11 cellular contexts compared by ENCODE assay signal in genomic region chr1:92834617-92835016, GRCh38. TPM values are rescaled to one million over a fixed set of nuclear protein-coding genes. Genes with fewer than 3 reads are reported as not detected.
DNase-seq lines count a peak whose midpoint lies in the region; ATAC-seq and TF ChIP-seq lines count a peak whose summit lies in the region.
"Had no signal": no experiment of that assay in that cellular context is flagged by ENCODE, and none has a peak within 500 bp of the region (broad histone marks: within the 10 kb centered on the region; RNA-seq: fewer than 3 reads in every experiment).

No MANE protein-coding gene starts in this region.

- H3K36me3 Mint-ChIP-seq in Calu3 (ENCODE audit: insufficient read depth, unreplicated experiment): peaks cover 86% of the 10 kb centered on the region
- H3K36me3 Mint-ChIP-seq in central memory CD8-positive, alpha-beta T cell (ENCODE audit: insufficient read depth): peaks cover 79% of the 10 kb centered on the region
- H3K36me3 Mint-ChIP-seq in natural killer cell: peaks cover 14% of the 10 kb centered on the region

- H3K79me2 ChIP-seq in Karpas-422 (ENCODE audit: low read length): peaks cover 76% of the 10 kb centered on the region

- H3K4me1 Mint-ChIP-seq in Calu3 (ENCODE audit: low read depth, unreplicated experiment) (peaks cover 52% of the 10 kb centered on the region), natural killer cell (peaks cover 72 to 74% of the 10 kb centered on the region in 2 donors)
- H3K4me1 Mint-ChIP-seq in central memory CD8-positive, alpha-beta T cell: peaks cover 75% of the 10 kb centered on the region

- CTCF ChIA-PET in Calu3 (lab: Charles Lee): no interaction called here
- CTCF ChIA-PET in GM10248 (lab: Yijun Ruan, JAX): interaction anchor here (1.4 to 2.6 kb wide), 2 partner anchors 15 to 16 kb away, joined by 4 to 6 read pairs; no protein-coding TSS in a partner anchor

- H2AFZ ChIP-seq in Karpas-422 (ENCODE audit: low read length): no peak overlapping the region

- no peaks in the 10 kb centered on the region for H3K9me3 ChIP-seq in Karpas-422 (ENCODE audit: low read length)

- H3K36me3 ChIP-seq in Karpas-422 (ENCODE audit: insufficient read depth, low read length): peaks cover 70% of the 10 kb centered on the region

- POLR2A ChIA-PET in GM10248 (lab: Yijun Ruan, JAX): interaction anchor here (1.1 kb wide), 1 partner anchor 25 kb away, joined by 3 read pairs; no protein-coding TSS in a partner anchor

- H3K4me3 ChIP-seq in Karpas-422 (ENCODE audit: low read length): peak overlapping the region; percentile 98; the same call in 1 of the 2 replicates

- no TSS peak for BruUV-seq in Calu3 (replicated peaks; lab: Mats Ljungman, UMichigan)

- ATAC-seq in central memory CD8-positive, alpha-beta T cell (replicated peaks; ENCODE audit: extremely low read depth, poor library complexity, severe bottlenecking): no peak
- ATAC-seq in natural killer cell: no peak
- ATAC-seq: right cardiac atrium had no signal

- DNase-seq in Calu3 (no peak), Karpas-422 (peak; percentile 31), natural killer cell (no peak), Ammon's horn (ENCODE audit: low spot score) (no peak), GM10248 (ENCODE audit: extremely low spot score) (no peak), GM20000 (ENCODE audit: low spot score) (no peak), inferior parietal cortex (ENCODE audit: extremely low spot score) (no peak)
- DNase-seq in central memory CD8-positive, alpha-beta T cell (ENCODE audit: low spot score in 2 of 2): no peak
- DNase-seq: activated CD4-positive, alpha-beta T cell treated with anti-CD3 and anti-CD28 coated beads, Interleukin-2, amount 50 U/mL, for 1 hour; cerebellar nuclear complex; right cardiac atrium had no signal

- peaks cover 58% of the 10 kb centered on the region for H3K4me1 ChIP-seq in Karpas-422 (ENCODE audit: low read length)

- peaks cover 74% of the 10 kb centered on the region for H4K20me1 ChIP-seq in Karpas-422 (ENCODE audit: insufficient read depth, low read depth, low read length)

- intact Hi-C loops in Calu3 (cut with micrococcal nuclease; ENCODE audit: unreplicated experiment): loop anchor here (5.0 kb wide), 2 partner anchors 47 to 87 kb away; partner anchors contain the start of gene EVI5
- intact Hi-C loops in natural killer cell (cut with micrococcal nuclease): no loop called here

- H3K9me2 ChIP-seq in Karpas-422 (replicated peaks; ENCODE audit: insufficient read depth, low read length): no peaks in the 10 kb centered on the region

- H3K9me3 Mint-ChIP-seq in Calu3 (ENCODE audit: low read depth, unreplicated experiment): no peaks in the 10 kb centered on the region
- H3K9me3 Mint-ChIP-seq in central memory CD8-positive, alpha-beta T cell: no peaks in the 10 kb centered on the region
- H3K9me3 Mint-ChIP-seq in natural killer cell: no peaks in the 10 kb centered on the region

- H3K27me3 Mint-ChIP-seq in Calu3 (ENCODE audit: unreplicated experiment) (no peaks in the 10 kb centered on the region), natural killer cell (ENCODE audit: low read depth in 2 of 2) (no peaks in the 10 kb centered on the region)
- H3K27me3 Mint-ChIP-seq in central memory CD8-positive, alpha-beta T cell: no peaks in the 10 kb centered on the region

- no peaks in the 10 kb centered on the region for H3K27me3 ChIP-seq in Karpas-422 (ENCODE audit: low read length)

- H3K4me2 ChIP-seq in Karpas-422 (ENCODE audit: low read depth, low read length, poor library complexity, severe bottlenecking): peak overlapping the region; percentile 89

- no peak for TF ChIP-seq CTCF in Calu3 (IDR thresholded peaks at IDR 0.05; ENCODE audit: unreplicated experiment)
- no peak for TF ChIP-seq CTCF in natural killer cell (IDR thresholded peaks at IDR 0.05)
- TF ChIP-seq CTCF in GM10248 (IDR thresholded peaks at IDR 0.05; ENCODE audit: control extremely low read depth, extremely low read depth, low read depth, missing control alignments): no peak
- no peak for TF ChIP-seq CTCF in GM20000 (IDR thresholded peaks at IDR 0.05; ENCODE audit: extremely low read depth, missing control alignments)

- H3K4me3 Mint-ChIP-seq in Calu3 (ENCODE audit: low read depth, unreplicated experiment) (peak overlapping the region; percentile 97), natural killer cell (peak overlapping the region; percentile 99)
- H3K4me3 Mint-ChIP-seq in central memory CD8-positive, alpha-beta T cell: peak overlapping the region; percentile 97

- H3K27ac ChIP-seq in Karpas-422 (ENCODE audit: low read length): no peak overlapping the region

- no peak overlapping the region for H3K9ac ChIP-seq in Karpas-422 (ENCODE audit: low read length)

- H3K27ac Mint-ChIP-seq in Calu3 (ENCODE audit: unreplicated experiment): peak overlapping the region; percentile 100
- peak overlapping the region; percentile 97 for H3K27ac Mint-ChIP-seq in central memory CD8-positive, alpha-beta T cell (ENCODE audit: low read depth)
- H3K27ac Mint-ChIP-seq in natural killer cell: peak overlapping the region; percentile 98 to 100

RNA-seq across cellular contexts. Expression of gene RPL5, which starts 2.8 kb away (rescaled TPM):
- total RNA-seq in Calu3 (2022) (672 and 835 TPM in 2 replicates), natural killer cell (100 to 1,000 TPM; 573 to 679 (median 647) TPM)
- total RNA-seq in Karpas-422 (2014; rRNA removed; shearing (Covaris generic); ENCODE audit: low replicate concordance): 2,490 and 3,153 TPM in 2 replicates

RNA-seq across cellular contexts. Expression of gene EVI5, which starts 49.7 kb away (rescaled TPM):
- 29.5 and 33.9 TPM in 2 replicates for total RNA-seq in Calu3 (2022)
- 11.4 and 37.1 TPM in 2 replicates for total RNA-seq in Karpas-422 (2014; rRNA removed; shearing (Covaris generic); ENCODE audit: low replicate concordance)
- 1 to 10 TPM; 3.9 to 6.0 (median 5.5) TPM for total RNA-seq in natural killer cell
